ENCODE assay signal across 1 cellular context in genomic region chr14:54291491-54292191, GRCh38.
TF ChIP-seq lines count a peak whose summit lies in the region.

No MANE protein-coding gene starts in this region.

TF ChIP-seq in GM23338, 12 proteins besides CTCF, POLR2A, EP300 and RAD21 (continued from another document):
- TF ChIP-seq, protein P1, sequence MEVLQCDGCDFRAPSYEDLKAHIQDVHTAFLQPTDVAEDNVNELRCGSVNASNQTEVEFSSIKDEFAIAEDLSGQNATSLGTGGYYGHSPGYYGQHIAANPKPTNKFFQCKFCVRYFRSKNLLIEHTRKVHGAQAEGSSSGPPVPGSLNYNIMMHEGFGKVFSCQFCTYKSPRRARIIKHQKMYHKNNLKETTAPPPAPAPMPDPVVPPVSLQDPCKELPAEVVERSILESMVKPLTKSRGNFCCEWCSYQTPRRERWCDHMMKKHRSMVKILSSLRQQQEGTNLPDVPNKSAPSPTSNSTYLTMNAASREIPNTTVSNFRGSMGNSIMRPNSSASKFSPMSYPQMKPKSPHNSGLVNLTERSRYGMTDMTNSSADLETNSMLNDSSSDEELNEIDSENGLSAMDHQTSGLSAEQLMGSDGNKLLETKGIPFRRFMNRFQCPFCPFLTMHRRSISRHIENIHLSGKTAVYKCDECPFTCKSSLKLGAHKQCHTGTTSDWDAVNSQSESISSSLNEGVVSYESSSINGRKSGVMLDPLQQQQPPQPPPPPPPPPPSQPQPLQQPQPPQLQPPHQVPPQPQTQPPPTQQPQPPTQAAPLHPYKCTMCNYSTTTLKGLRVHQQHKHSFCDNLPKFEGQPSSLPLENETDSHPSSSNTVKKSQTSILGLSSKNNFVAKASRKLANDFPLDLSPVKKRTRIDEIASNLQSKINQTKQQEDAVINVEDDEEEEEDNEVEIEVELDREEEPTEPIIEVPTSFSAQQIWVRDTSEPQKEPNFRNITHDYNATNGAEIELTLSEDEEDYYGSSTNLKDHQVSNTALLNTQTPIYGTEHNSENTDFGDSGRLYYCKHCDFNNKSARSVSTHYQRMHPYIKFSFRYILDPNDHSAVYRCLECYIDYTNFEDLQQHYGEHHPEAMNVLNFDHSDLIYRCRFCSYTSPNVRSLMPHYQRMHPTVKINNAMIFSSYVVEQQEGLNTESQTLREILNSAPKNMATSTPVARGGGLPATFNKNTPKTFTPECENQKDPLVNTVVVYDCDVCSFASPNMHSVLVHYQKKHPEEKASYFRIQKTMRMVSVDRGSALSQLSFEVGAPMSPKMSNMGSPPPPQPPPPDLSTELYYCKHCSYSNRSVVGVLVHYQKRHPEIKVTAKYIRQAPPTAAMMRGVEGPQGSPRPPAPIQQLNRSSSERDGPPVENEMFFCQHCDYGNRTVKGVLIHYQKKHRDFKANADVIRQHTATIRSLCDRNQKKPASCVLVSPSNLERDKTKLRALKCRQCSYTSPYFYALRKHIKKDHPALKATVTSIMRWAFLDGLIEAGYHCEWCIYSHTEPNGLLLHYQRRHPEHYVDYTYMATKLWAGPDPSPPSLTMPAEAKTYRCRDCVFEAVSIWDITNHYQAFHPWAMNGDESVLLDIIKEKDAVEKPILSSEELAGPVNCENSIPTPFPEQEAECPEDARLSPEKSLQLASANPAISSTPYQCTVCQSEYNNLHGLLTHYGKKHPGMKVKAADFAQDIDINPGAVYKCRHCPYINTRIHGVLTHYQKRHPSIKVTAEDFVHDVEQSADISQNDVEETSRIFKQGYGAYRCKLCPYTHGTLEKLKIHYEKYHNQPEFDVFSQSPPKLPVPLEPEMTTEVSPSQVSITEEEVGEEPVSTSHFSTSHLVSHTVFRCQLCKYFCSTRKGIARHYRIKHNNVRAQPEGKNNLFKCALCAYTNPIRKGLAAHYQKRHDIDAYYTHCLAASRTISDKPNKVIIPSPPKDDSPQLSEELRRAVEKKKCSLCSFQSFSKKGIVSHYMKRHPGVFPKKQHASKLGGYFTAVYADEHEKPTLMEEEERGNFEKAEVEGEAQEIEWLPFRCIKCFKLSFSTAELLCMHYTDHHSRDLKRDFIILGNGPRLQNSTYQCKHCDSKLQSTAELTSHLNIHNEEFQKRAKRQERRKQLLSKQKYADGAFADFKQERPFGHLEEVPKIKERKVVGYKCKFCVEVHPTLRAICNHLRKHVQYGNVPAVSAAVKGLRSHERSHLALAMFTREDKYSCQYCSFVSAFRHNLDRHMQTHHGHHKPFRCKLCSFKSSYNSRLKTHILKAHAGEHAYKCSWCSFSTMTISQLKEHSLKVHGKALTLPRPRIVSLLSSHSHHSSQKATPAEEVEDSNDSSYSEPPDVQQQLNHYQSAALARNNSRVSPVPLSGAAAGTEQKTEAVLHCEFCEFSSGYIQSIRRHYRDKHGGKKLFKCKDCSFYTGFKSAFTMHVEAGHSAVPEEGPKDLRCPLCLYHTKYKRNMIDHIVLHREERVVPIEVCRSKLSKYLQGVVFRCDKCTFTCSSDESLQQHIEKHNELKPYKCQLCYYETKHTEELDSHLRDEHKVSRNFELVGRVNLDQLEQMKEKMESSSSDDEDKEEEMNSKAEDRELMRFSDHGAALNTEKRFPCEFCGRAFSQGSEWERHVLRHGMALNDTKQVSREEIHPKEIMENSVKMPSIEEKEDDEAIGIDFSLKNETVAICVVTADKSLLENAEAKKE (CRISPR knock-in tag; IDR thresholded peaks at IDR 0.05) = no peak
- TF ChIP-seq EZH2phosphoT487 (IDR thresholded peaks at IDR 0.05; ENCODE audit: unreplicated experiment) = no peak
- TF ChIP-seq REST (IDR thresholded peaks at IDR 0.05; ENCODE audit: unreplicated experiment) = no peak
